ENCODE assay signal across 1 cellular context in genomic region chr4:83486457-83487129, GRCh38.
TF ChIP-seq lines count a peak whose summit lies in the region.

No MANE protein-coding gene starts in this region.

TF ChIP-seq in GM12878, 131 proteins besides CTCF, POLR2A, EP300 and RAD21:
- no peak for TF ChIP-seq JUND (IDR thresholded peaks at IDR 0.05; ENCODE audit: low read depth, low read length)
- TF ChIP-seq RFX5 (IDR thresholded peaks at IDR 0.05; ENCODE audit: low read depth, low read length): no peak
- no peak for TF ChIP-seq NR2F1 (conservative IDR thresholded peaks at IDR 0.05)
- no peak for TF ChIP-seq PBX3 (IDR thresholded peaks at IDR 0.05; ENCODE audit: insufficient replicate concordance, low read depth, low read length)
- TF ChIP-seq SMAD1 (IDR thresholded peaks at IDR 0.05; ENCODE audit: low read depth, partially characterized antibody): no peak
- TF ChIP-seq RELA (IDR thresholded peaks at IDR 0.05; ENCODE audit: borderline replicate concordance, partially characterized antibody): no peak
- TF ChIP-seq EGR1 (IDR thresholded peaks at IDR 0.05; ENCODE audit: borderline replicate concordance in 1 of 2, low read depth in 2 of 2, low read length in 2 of 2): no peak
- TF ChIP-seq SREBF1 (IDR thresholded peaks at IDR 0.05; ENCODE audit: low read length): no peak
- no peak for TF ChIP-seq TCF3 (IDR thresholded peaks at IDR 0.05; ENCODE audit: borderline replicate concordance, insufficient read depth, low read depth, low read length)
- no peak for TF ChIP-seq NFYA (IDR thresholded peaks at IDR 0.05; ENCODE audit: borderline replicate concordance, low read depth, low read length)
- TF ChIP-seq HDGF (IDR thresholded peaks at IDR 0.05): no peak
- TF ChIP-seq HCFC1 (IDR thresholded peaks at IDR 0.05; ENCODE audit: low read length): no peak
